ENCODE assay signal across 10 cellular contexts in the genomic region with DNA sequence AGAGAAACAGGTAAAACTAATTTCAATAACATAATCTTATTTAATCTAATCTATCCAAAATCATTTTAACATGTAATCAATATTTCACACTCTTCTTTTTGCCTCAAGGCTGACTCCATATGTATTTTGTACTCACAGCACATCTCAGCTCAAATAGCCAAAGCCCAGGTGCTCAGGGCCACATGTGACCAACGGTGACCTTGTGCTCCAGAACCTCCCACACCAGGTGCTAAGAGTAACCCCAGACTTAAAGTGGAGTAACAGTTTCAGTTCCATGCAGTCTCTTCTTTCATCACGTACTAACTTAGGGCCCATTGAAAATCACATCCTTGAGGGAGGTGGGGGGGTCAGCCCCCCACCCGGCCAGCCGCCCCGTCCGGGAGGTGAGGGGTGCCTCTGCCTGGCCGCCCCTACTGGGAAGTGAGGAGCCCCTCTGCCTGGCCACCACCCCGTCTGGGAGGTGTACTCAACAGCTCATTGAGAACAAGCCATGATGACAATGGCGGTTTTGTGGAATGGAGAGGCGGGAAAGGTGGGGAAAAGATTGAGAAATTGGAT. TPM values are rescaled to one million over a fixed set of nuclear protein-coding genes. Genes with fewer than 3 reads are reported as not detected.
DNase-seq lines count a peak whose midpoint lies in the region; ATAC-seq and TF ChIP-seq lines count a peak whose summit lies in the region.
"Had no signal": no experiment of that assay in that cellular context is flagged by ENCODE, and none has a peak within 500 bp of the region (broad histone marks: within the 10 kb centered on the region; RNA-seq: fewer than 3 reads in every experiment).

No MANE protein-coding gene starts in this region.

- no peaks in the 10 kb centered on the region for H3K9me3 Mint-ChIP-seq in activated CD8-positive, alpha-beta T cell treated with anti-CD3 and anti-CD28 coated beads for 36 hours
- no peaks in the 10 kb centered on the region for H3K9me3 Mint-ChIP-seq in activated CD8-positive, alpha-beta T cell treated with anti-CD3 and anti-CD28 coated beads, Interleukin-2, amount 10 ng/mL, durations not matched to agents 7 days and 5 days (ENCODE audit: insufficient read depth)
- H3K9me3 Mint-ChIP-seq in glutamatergic neuron (ENCODE audit: unreplicated experiment): peaks cover 8% of the 10 kb centered on the region
- H3K9me3 Mint-ChIP-seq: stimulated activated memory B cell treated with anti-CD40 and anti-IgM and Interleukin-4, amounts not matched to agents 10 μg/mL and 1 μg/mL and 100 μg/mL, for 72 hours had no signal

- no peak for DNase-seq in activated CD8-positive, alpha-beta T cell treated with anti-CD3 and anti-CD28 coated beads for 36 hours
- DNase-seq in activated CD8-positive, alpha-beta T cell treated with anti-CD3 and anti-CD28 coated beads, Interleukin-2, amount 10 ng/mL, durations not matched to agents 7 days and 5 days: no peak
- DNase-seq in glutamatergic neuron (no peak), ureter (ENCODE audit: low spot score) (no peak), SKM-1 treated with dmso at 0.1 percent for 144 hours (lab: John Stamatoyannopoulos, UW; ENCODE audit: unreplicated experiment) (no peak)
- DNase-seq in stimulated activated naive CD4-positive, alpha-beta T cell treated with Interleukin-2 at 50 U/mL for 16 hours (lab: John Stamatoyannopoulos, UW): no peak

- ATAC-seq in activated CD8-positive, alpha-beta T cell treated with anti-CD3 and anti-CD28 coated beads for 36 hours: no peak
- no peak for ATAC-seq in activated CD8-positive, alpha-beta T cell treated with anti-CD3 and anti-CD28 coated beads, Interleukin-2, amount 10 ng/mL, durations not matched to agents 7 days and 5 days
- ATAC-seq in GM21447 (IDR thresholded peaks at IDR 0.05; ENCODE audit: unreplicated experiment) (peak; percentile 42), HG03139 (IDR thresholded peaks at IDR 0.05; ENCODE audit: unreplicated experiment) (peak; percentile 45)
- ATAC-seq: esophagus mucosa; stimulated activated memory B cell treated with anti-CD40 and anti-IgM and Interleukin-4, amounts not matched to agents 10 μg/mL and 1 μg/mL and 100 μg/mL, for 72 hours had no signal

- no peak for TF ChIP-seq CTCF in activated CD8-positive, alpha-beta T cell treated with anti-CD3 and anti-CD28 coated beads for 36 hours (IDR thresholded peaks at IDR 0.05)
- TF ChIP-seq CTCF in glutamatergic neuron (IDR thresholded peaks at IDR 0.05; ENCODE audit: partially characterized antibody, unreplicated experiment): no peak

- H3K27ac Mint-ChIP-seq in activated CD8-positive, alpha-beta T cell treated with anti-CD3 and anti-CD28 coated beads for 36 hours: peak overlapping the region; percentile 53
- no peak overlapping the region for H3K27ac Mint-ChIP-seq in activated CD8-positive, alpha-beta T cell treated with anti-CD3 and anti-CD28 coated beads, Interleukin-2, amount 10 ng/mL, durations not matched to agents 7 days and 5 days
- H3K27ac Mint-ChIP-seq in glutamatergic neuron (ENCODE audit: unreplicated experiment): peak overlapping the region; percentile 97
- H3K27ac Mint-ChIP-seq: stimulated activated memory B cell treated with anti-CD40 and anti-IgM and Interleukin-4, amounts not matched to agents 10 μg/mL and 1 μg/mL and 100 μg/mL, for 72 hours had no signal

- peaks cover 21% of the 10 kb centered on the region for H3K4me1 Mint-ChIP-seq in activated CD8-positive, alpha-beta T cell treated with anti-CD3 and anti-CD28 coated beads for 36 hours (ENCODE audit: low read depth)
- peaks cover 16% of the 10 kb centered on the region for H3K4me1 Mint-ChIP-seq in activated CD8-positive, alpha-beta T cell treated with anti-CD3 and anti-CD28 coated beads, Interleukin-2, amount 10 ng/mL, durations not matched to agents 7 days and 5 days (ENCODE audit: low read depth)
- peaks cover 23% of the 10 kb centered on the region for H3K4me1 Mint-ChIP-seq in glutamatergic neuron (ENCODE audit: low read depth, unreplicated experiment)
- H3K4me1 Mint-ChIP-seq: stimulated activated memory B cell treated with anti-CD40 and anti-IgM and Interleukin-4, amounts not matched to agents 10 μg/mL and 1 μg/mL and 100 μg/mL, for 72 hours had no signal

- CTCF ChIA-PET in activated CD8-positive, alpha-beta T cell treated with anti-CD3 and anti-CD28 coated beads for 36 hours (lab: Charles Lee): interaction anchor here (0.8 to 1.4 kb wide), 3 partner anchors 10 to 47 kb away, joined by 3 to 4 read pairs (median 4); partner anchors contain the start of gene NCAPG2
- CTCF ChIA-PET in activated CD8-positive, alpha-beta T cell treated with anti-CD3 and anti-CD28 coated beads, Interleukin-2, amount 10 ng/mL, durations not matched to agents 7 days and 5 days (lab: Charles Lee): interaction anchor here (2.1 kb wide), 1 partner anchor 320 kb away, joined by 6 read pairs; no protein-coding TSS in a partner anchor

- peaks cover 45% of the 10 kb centered on the region for H3K36me3 Mint-ChIP-seq in activated CD8-positive, alpha-beta T cell treated with anti-CD3 and anti-CD28 coated beads for 36 hours (ENCODE audit: low read depth)
- H3K36me3 Mint-ChIP-seq in activated CD8-positive, alpha-beta T cell treated with anti-CD3 and anti-CD28 coated beads, Interleukin-2, amount 10 ng/mL, durations not matched to agents 7 days and 5 days (ENCODE audit: low read depth): peaks cover 60% of the 10 kb centered on the region
- H3K36me3 Mint-ChIP-seq in glutamatergic neuron (ENCODE audit: unreplicated experiment): peaks cover 9% of the 10 kb centered on the region

- no peak overlapping the region for H3K4me3 Mint-ChIP-seq in activated CD8-positive, alpha-beta T cell treated with anti-CD3 and anti-CD28 coated beads for 36 hours
- no peak overlapping the region for H3K4me3 Mint-ChIP-seq in activated CD8-positive, alpha-beta T cell treated with anti-CD3 and anti-CD28 coated beads, Interleukin-2, amount 10 ng/mL, durations not matched to agents 7 days and 5 days
- peak overlapping the region; percentile 57 for H3K4me3 Mint-ChIP-seq in glutamatergic neuron (ENCODE audit: unreplicated experiment)
- H3K4me3 Mint-ChIP-seq: stimulated activated memory B cell treated with anti-CD40 and anti-IgM and Interleukin-4, amounts not matched to agents 10 μg/mL and 1 μg/mL and 100 μg/mL, for 72 hours had no signal

- H3K27me3 Mint-ChIP-seq in activated CD8-positive, alpha-beta T cell treated with anti-CD3 and anti-CD28 coated beads for 36 hours: no peaks in the 10 kb centered on the region
- H3K27me3 Mint-ChIP-seq in activated CD8-positive, alpha-beta T cell treated with anti-CD3 and anti-CD28 coated beads, Interleukin-2, amount 10 ng/mL, durations not matched to agents 7 days and 5 days (ENCODE audit: low read depth): no peaks in the 10 kb centered on the region
- H3K27me3 Mint-ChIP-seq in glutamatergic neuron (ENCODE audit: unreplicated experiment): peaks cover 2% of the 10 kb centered on the region
- H3K27me3 Mint-ChIP-seq: stimulated activated memory B cell treated with anti-CD40 and anti-IgM and Interleukin-4, amounts not matched to agents 10 μg/mL and 1 μg/mL and 100 μg/mL, for 72 hours had no signal

- intact Hi-C loops in activated CD8-positive, alpha-beta T cell treated with anti-CD3 and anti-CD28 coated beads for 36 hours (cut with micrococcal nuclease): no loop called here

- POLR2A ChIA-PET in activated CD8-positive, alpha-beta T cell treated with anti-CD3 and anti-CD28 coated beads for 36 hours (lab: Charles Lee): interaction anchor here (0.6 to 2.3 kb wide), 4 partner anchors 23 to 185 kb away, joined by 3 to 8 read pairs (median 8); partner anchors contain the start of gene NCAPG2
- POLR2A ChIA-PET in activated CD8-positive, alpha-beta T cell treated with anti-CD3 and anti-CD28 coated beads, Interleukin-2, amount 10 ng/mL, durations not matched to agents 7 days and 5 days (lab: Charles Lee): interaction anchor here (0.6 kb wide), 1 partner anchor 154 kb away, joined by 3 read pairs; no protein-coding TSS in a partner anchor

RNA-seq across cellular contexts. Expression of gene NCAPG2, which starts 47.3 kb away (rescaled TPM):
- total RNA-seq in activated CD8-positive, alpha-beta T cell treated with anti-CD3 and anti-CD28 coated beads for 36 hours: 100 to 1,000 TPM; 108 to 113 TPM
- total RNA-seq in activated CD8-positive, alpha-beta T cell treated with anti-CD3 and anti-CD28 coated beads, Interleukin-2, amount 10 ng/mL, durations not matched to agents 7 days and 5 days: 100 to 1,000 TPM; 154 TPM
- total RNA-seq in glutamatergic neuron (ENCODE audit: unreplicated experiment): 27.2 TPM
- total RNA-seq in ureter: 6.3 TPM

Comparison
In these comparisons a context has a peak if more than half of its experiments do, and no peak if none do; other contexts are left out.
1. ATAC-seq: peak in GM21447 (single experiment) and HG03139 (single experiment); none in activated CD8-positive, alpha-beta T cell treated with anti-CD3 and anti-CD28 coated beads for 36 hours (single experiment) and activated CD8-positive, alpha-beta T cell treated with anti-CD3 and anti-CD28 coated beads, Interleukin-2, amount 10 ng/mL, durations not matched to agents 7 days and 5 days (single experiment).